In genomic region chr5:14172149-14172795, GRCh38 we compare ENCODE assay signal across 10 cellular contexts. TPM values are rescaled to one million over a fixed set of nuclear protein-coding genes. Genes with fewer than 3 reads are reported as not detected.
DNase-seq lines count a peak whose midpoint lies in the region; ATAC-seq, FAIRE-seq and TF ChIP-seq lines count a peak whose summit lies in the region.
"Had no signal": no experiment of that assay in that cellular context is flagged by ENCODE, and none has a peak within 500 bp of the region (broad histone marks: within the 10 kb centered on the region; RNA-seq: fewer than 3 reads in every experiment).

No MANE protein-coding gene starts in this region.

- H3K4me1 ChIP-seq in HCT116 (ENCODE audit: control insufficient read depth in 1 of 2, insufficient read depth in 2 of 2, low read length in 2 of 2) (peaks cover 50 to 71% of the 10 kb centered on the region in 2 experiments), neural progenitor cell (peaks cover 47% of the 10 kb centered on the region)

- H2AFZ ChIP-seq in HCT116 (ENCODE audit: low read depth, low read length, poor library complexity, severe bottlenecking) (no peak overlapping the region), neural progenitor cell (replicated peaks) (no peak overlapping the region)

- peaks cover 14% of the 10 kb centered on the region for H3K9me3 Mint-ChIP-seq in neural progenitor cell
- H3K9me3 Mint-ChIP-seq: activated naive CD8-positive, alpha-beta T cell treated with anti-CD3 and anti-CD28 coated beads, Interleukin-2, amount 50 U/mL, for 24 hours had no signal

- no peaks in the 10 kb centered on the region for H3K9me2 ChIP-seq in HCT116 (ENCODE audit: insufficient read depth)

- no peaks in the 10 kb centered on the region for H3K27me3 Mint-ChIP-seq in neural progenitor cell (ENCODE audit: insufficient read depth, low read depth)

- intact Hi-C loops in HCT116 (cut with micrococcal nuclease) (no loop called here), posterior cingulate gyrus (cut with DNase I) (no loop called here)

- H3K4me2 ChIP-seq in HCT116 (ENCODE audit: low read length) = peak overlapping the region; percentile 75
- peak overlapping the region; percentile 42 for H3K4me2 ChIP-seq in neural progenitor cell

- no peak for TF ChIP-seq RAD21 in HCT116 (IDR thresholded peaks at IDR 0.05; ENCODE audit: low read depth)

- BruUV-seq in HCT116 (replicated peaks; lab: Mats Ljungman, UMichigan) = no TSS peak

- FAIRE-seq in D721Med (lab: Jason Lieb, UNC) = no peak
- FAIRE-seq: urothelium cell line had no signal

- no peak overlapping the region for H3K27ac Mint-ChIP-seq in neural progenitor cell
- H3K27ac Mint-ChIP-seq: activated naive CD8-positive, alpha-beta T cell treated with anti-CD3 and anti-CD28 coated beads, Interleukin-2, amount 50 U/mL, for 24 hours had no signal

- CTCF ChIA-PET in HCT116 (lab: Charles Lee) = no interaction called here

- RAD21 ChIA-PET in HCT116 (lab: Charles Lee; ENCODE audit: low non-redundant PET in 1 of 2, low total read pairs in 2 of 2, uncharacterized antibody in 2 of 2, unreplicated experiment in 2 of 2) = no interaction called here

- peaks cover 2% of the 10 kb centered on the region for H3F3A ChIP-seq in neural progenitor cell (ENCODE audit: low read depth)

- no peaks in the 10 kb centered on the region for H3K36me3 ChIP-seq in HCT116 (ENCODE audit: control insufficient read depth in 1 of 2, insufficient read depth in 2 of 2, low read length in 2 of 2)
- no peaks in the 10 kb centered on the region for H3K36me3 ChIP-seq in neural progenitor cell

- no peak for TF ChIP-seq CTCF in HCT116 (IDR thresholded peaks at IDR 0.05 in 2 of 3, conservative IDR thresholded peaks at IDR 0.05 in 1 of 3; ENCODE audit: borderline replicate concordance in 1 of 3, insufficient read depth in 1 of 3, low read depth in 2 of 3, low read length in 2 of 3)
- no peak for TF ChIP-seq CTCF in HL-60 (IDR thresholded peaks at IDR 0.05; ENCODE audit: insufficient read depth, low read length)
- no peak for TF ChIP-seq CTCF in neural progenitor cell (IDR thresholded peaks at IDR 0.05)
- TF ChIP-seq CTCF in omental fat pad (IDR thresholded peaks at IDR 0.05) = no peak
- TF ChIP-seq CTCF in D721Med (IDR thresholded peaks at IDR 0.05; ENCODE audit: insufficient read depth, missing control alignments) = no peak

- POLR2A ChIA-PET in HCT116 (lab: Charles Lee) = no interaction called here

- H3K27ac ChIP-seq in HCT116 (ENCODE audit: low read depth, low read length) (peak overlapping the region; percentile 55; the same call in 1 of the 2 replicates), HL-60 (replicated peaks) (peak overlapping the region; percentile 81), neural progenitor cell (no peak overlapping the region)

- DNase-seq in HCT116 (ENCODE audit: low read depth, low spot score) (no peak), HL-60 (ENCODE audit: low read depth in 1 of 2, low spot score in 1 of 2) (no peak), neural progenitor cell (ENCODE audit: low spot score) (peak; percentile 52), posterior cingulate gyrus (no peak), HUDEP-2 (lab: John Stamatoyannopoulos, UW; ENCODE audit: unreplicated experiment in 76 of 76) (no peak), omental fat pad (ENCODE audit: low spot score) (no peak), D721Med (ENCODE audit: insufficient read length, low spot score) (no peak)
- DNase-seq: activated naive CD8-positive, alpha-beta T cell treated with anti-CD3 and anti-CD28 coated beads, Interleukin-2, amount 50 U/mL, for 24 hours had no signal

- no peak overlapping the region for H3K4me3 Mint-ChIP-seq in neural progenitor cell
- H3K4me3 Mint-ChIP-seq: activated naive CD8-positive, alpha-beta T cell treated with anti-CD3 and anti-CD28 coated beads, Interleukin-2, amount 50 U/mL, for 24 hours had no signal

- peaks cover 13% of the 10 kb centered on the region for H3K36me3 Mint-ChIP-seq in neural progenitor cell

- H3K4me1 Mint-ChIP-seq in neural progenitor cell = peaks cover 33% of the 10 kb centered on the region

- H3K4me3 ChIP-seq in HCT116 (replicated peaks in 1 of 2; ENCODE audit: low read depth in 1 of 2, low read length in 2 of 2) = peak overlapping the region in 1 of 2 experiments; percentile 30; a peak in 1 of 4 replicates
- no peak overlapping the region for H3K4me3 ChIP-seq in HL-60 (replicated peaks; ENCODE audit: insufficient read depth, low read length)
- no peak overlapping the region for H3K4me3 ChIP-seq in neural progenitor cell

- H3K27me3 ChIP-seq in HCT116 (ENCODE audit: insufficient read depth, low read length) (no peaks in the 10 kb centered on the region), HL-60 (ENCODE audit: insufficient read depth, poor library complexity, severe bottlenecking) (no peaks in the 10 kb centered on the region), neural progenitor cell (no peaks in the 10 kb centered on the region)

- peak; percentile 57 for ATAC-seq in GM18907 (IDR thresholded peaks at IDR 0.05; ENCODE audit: unreplicated experiment)
- peak; percentile 18; the same call in 1 of the 2 replicates for ATAC-seq in HCT116
- no peak for ATAC-seq in omental fat pad (ENCODE audit: low FRiP score)
- ATAC-seq: activated naive CD8-positive, alpha-beta T cell treated with anti-CD3 and anti-CD28 coated beads, Interleukin-2, amount 50 U/mL, for 24 hours had no signal

- H3K79me2 ChIP-seq in HCT116 (ENCODE audit: insufficient read depth, low read length) (peaks cover 99% of the 10 kb centered on the region), neural progenitor cell (ENCODE audit: low read depth) (peaks cover 100% of the 10 kb centered on the region)

- no peaks in the 10 kb centered on the region for H3K9me3 ChIP-seq in HCT116 (ENCODE audit: control insufficient read depth in 1 of 2, insufficient read depth in 1 of 2, low read depth in 1 of 2, low read length in 2 of 2)
- H3K9me3 ChIP-seq in neural progenitor cell (ENCODE audit: low read depth) = no peaks in the 10 kb centered on the region

- H4K20me1 ChIP-seq in HCT116 (ENCODE audit: insufficient read depth) = peaks cover 30% of the 10 kb centered on the region; the same call in 1 of the 2 replicates
- peaks cover 99% of the 10 kb centered on the region for H4K20me1 ChIP-seq in neural progenitor cell (ENCODE audit: low read depth)

- TF ChIP-seq POLR2A in HCT116 (IDR thresholded peaks at IDR 0.05; ENCODE audit: borderline replicate concordance, extremely low read depth, insufficient read depth, insufficient read length) = no peak

- no peak overlapping the region for H3K9ac ChIP-seq in HCT116 (ENCODE audit: low read length)
- no peak overlapping the region for H3K9ac ChIP-seq in neural progenitor cell

TF ChIP-seq in HCT116, 20 proteins besides CTCF, POLR2A, EP300 and RAD21:
- TF ChIP-seq FOSL1 (IDR thresholded peaks at IDR 0.05; ENCODE audit: low read depth) = no peak
- TF ChIP-seq JUND (IDR thresholded peaks at IDR 0.05) = no peak
- TF ChIP-seq REST (IDR thresholded peaks at IDR 0.05; ENCODE audit: low read depth) = no peak
- TF ChIP-seq CEBPB (IDR thresholded peaks at IDR 0.05; ENCODE audit: low read depth) = no peak
- TF ChIP-seq YY1 (IDR thresholded peaks at IDR 0.05; ENCODE audit: extremely low read depth, insufficient replicate concordance, low read depth, low read length) = no peak
- TF ChIP-seq ZFX (IDR thresholded peaks at IDR 0.05) = no peak
- no peak for TF ChIP-seq ZNF274 (IDR thresholded peaks at IDR 0.05; ENCODE audit: low read depth, low read length)
- TF ChIP-seq SP1 (IDR thresholded peaks at IDR 0.05; ENCODE audit: low read depth) = no peak
- TF ChIP-seq TCF7L2 (IDR thresholded peaks at IDR 0.05; ENCODE audit: borderline replicate concordance, extremely low read depth, insufficient read depth, insufficient read length) = no peak
- TF ChIP-seq SIN3A (IDR thresholded peaks at IDR 0.05; ENCODE audit: low read depth) = no peak

RNA-seq across cellular contexts. Expression of gene TRIO, which starts 29.1 kb away (rescaled TPM):
- total RNA-seq in HCT116 (2021; ENCODE audit: unreplicated experiment) = 68.4 TPM
- 31.0 and 40.5 TPM in 2 replicates for polyA plus RNA-seq in HCT116 (2012)
- 76.3 and 84.7 TPM in 2 replicates for total RNA-seq in neural progenitor cell (ENCODE audit: low replicate concordance)
- 100 to 1,000 TPM; 125 to 370 (median 193) TPM for total RNA-seq in omental fat pad
